Comparison of ENCODE assay signal across 25 cellular contexts in genomic region chr6:4658486-4658885, GRCh38.
DNase-seq lines count a peak whose midpoint lies in the region; ATAC-seq, FAIRE-seq and TF ChIP-seq lines count a peak whose summit lies in the region.
"Had no signal": no experiment of that assay in that cellular context is flagged by ENCODE, and none has a peak within 500 bp of the region (broad histone marks: within the 10 kb centered on the region; RNA-seq: fewer than 3 reads in every experiment).

No MANE protein-coding gene starts in this region.

- no peak for TF ChIP-seq EP300 in tibial nerve (IDR thresholded peaks at IDR 0.05)

- H3K36me3 ChIP-seq in Panc1 (ENCODE audit: control insufficient read depth, insufficient read depth, low read length) (no peaks in the 10 kb centered on the region), vagina (no peaks in the 10 kb centered on the region), tibial nerve (no peaks in the 10 kb centered on the region), Peyer's patch (no peaks in the 10 kb centered on the region)
- H3K36me3 ChIP-seq: BLaER1, HAP-1 had no signal

- POLR2A ChIA-PET in Panc1 (lab: Charles Lee), result no interaction called here

- no peaks in the 10 kb centered on the region for H3K27me3 ChIP-seq in Panc1 (ENCODE audit: control insufficient read depth, insufficient read depth, low read length)
- no peaks in the 10 kb centered on the region for H3K27me3 ChIP-seq in vagina
- no peaks in the 10 kb centered on the region for H3K27me3 ChIP-seq in tibial nerve
- no peaks in the 10 kb centered on the region for H3K27me3 ChIP-seq in Peyer's patch
- H3K27me3 ChIP-seq: BLaER1 had no signal

- no peak for FAIRE-seq in D721Med (lab: Jason Lieb, UNC)
- FAIRE-seq: A204.1, HTR-8/SVneo had no signal

- H3K4me3 ChIP-seq in Panc1 (ENCODE audit: low read depth in 2 of 2, low read length in 2 of 2), result no peak overlapping the region
- no peak overlapping the region for H3K4me3 ChIP-seq in vagina
- no peak overlapping the region for H3K4me3 ChIP-seq in tibial nerve
- no peak overlapping the region for H3K4me3 ChIP-seq in Peyer's patch
- H3K4me3 ChIP-seq: BLaER1, GM23248, HAP-1 had no signal

- H3K4me1 ChIP-seq in Panc1 (ENCODE audit: control insufficient read depth, insufficient read depth, low read length) (no peaks in the 10 kb centered on the region), vagina (no peaks in the 10 kb centered on the region), tibial nerve (no peaks in the 10 kb centered on the region), Peyer's patch (no peaks in the 10 kb centered on the region)
- H3K4me1 ChIP-seq: BLaER1, HAP-1 had no signal

- TF ChIP-seq CTCF in Panc1 (IDR thresholded peaks at IDR 0.05), result no peak
- TF ChIP-seq CTCF in vagina (IDR thresholded peaks at IDR 0.05), result no peak
- no peak for TF ChIP-seq CTCF in tibial nerve (IDR thresholded peaks at IDR 0.05)
- TF ChIP-seq CTCF in D721Med (IDR thresholded peaks at IDR 0.05; ENCODE audit: insufficient read depth, missing control alignments), result no peak
- TF ChIP-seq CTCF in Peyer's patch (IDR thresholded peaks at IDR 0.05), result no peak

- intact Hi-C loops in Panc1 (cut with micrococcal nuclease; ENCODE audit: unreplicated experiment), result no loop called here
- intact Hi-C loops in vagina (cut with DNase I), result no loop called here

- CTCF ChIA-PET in Panc1 (lab: Charles Lee), result no interaction called here

- H3K27ac ChIP-seq in Panc1 (ENCODE audit: low read length) (no peak overlapping the region), vagina (no peak overlapping the region), tibial nerve (no peak overlapping the region), Peyer's patch (no peak overlapping the region)
- H3K27ac ChIP-seq: BLaER1, GM23248, RWPE1 had no signal

- no TSS peak for BruUV-seq in Panc1 (replicated peaks; lab: Mats Ljungman, UMichigan)

- DNase-seq in Panc1 (ENCODE audit: low read depth, low spot score) (no peak), ecto neural progenitor cell (ENCODE audit: low spot score) (peak; percentile 29), islet precursor cell (peak; percentile 49), vagina (ENCODE audit: extremely low spot score in 2 of 2) (peak; percentile 31 to 49), tibial nerve (ENCODE audit: low spot score in 2 of 2) (no peak), D721Med (ENCODE audit: insufficient read length, low spot score) (no peak), Peyer's patch (no peak)
- DNase-seq: CD4-positive, CD25-positive, alpha-beta regulatory T cell; DMS53; GM23248; HFFc6; KBM-7; MM.1S; NCI-H2029; NCI-H446; NCI-H524 treated with DMSO at 0.1 percent for 48 hours; NCI-H82; NK-92 treated with Interleukin-12 subunit alpha and Interleukin-12 subunit beta, amount 100 ng/mL, for 24 hours; PC-3; SHP77 had no signal

- in situ Hi-C loops in Panc1 (cut with HindIII; ENCODE audit: low pct_unique_long_range_greater_than_20kb, low sequenced_read_pairs), result no loop called here

- WGBS in tibial nerve, 2 donors, result 82 to 84% methylated on average over 6 of the region's 6 CpGs

- ATAC-seq in Panc1, result 0 out of 2 replicates have a peak, but pooled peaks have one; percentile 38
- ATAC-seq: PC-3 had no signal

- no peaks in the 10 kb centered on the region for H3K9me3 ChIP-seq in Panc1 (ENCODE audit: control insufficient read depth, insufficient read depth, low read depth, low read length)
- no peaks in the 10 kb centered on the region for H3K9me3 ChIP-seq in vagina
- no peaks in the 10 kb centered on the region for H3K9me3 ChIP-seq in tibial nerve
- H3K9me3 ChIP-seq in Peyer's patch, result no peaks in the 10 kb centered on the region
- H3K9me3 ChIP-seq: BLaER1, HAP-1 had no signal

- no peak for TF ChIP-seq POLR2A in vagina (IDR thresholded peaks at IDR 0.05)
- TF ChIP-seq POLR2A in tibial nerve (IDR thresholded peaks at IDR 0.05), result no peak
- no peak for TF ChIP-seq POLR2A in Peyer's patch (IDR thresholded peaks at IDR 0.05)

Comparison
In these comparisons a context has a peak if more than half of its experiments do, and no peak if none do; other contexts are left out.
1. DNase-seq: peak in ecto neural progenitor cell (single experiment), islet precursor cell (single experiment) and vagina (2 of 2); none in Panc1 (single experiment), tibial nerve (0 of 2), D721Med (single experiment) and Peyer's patch (0 of 3).